In the genomic region with DNA sequence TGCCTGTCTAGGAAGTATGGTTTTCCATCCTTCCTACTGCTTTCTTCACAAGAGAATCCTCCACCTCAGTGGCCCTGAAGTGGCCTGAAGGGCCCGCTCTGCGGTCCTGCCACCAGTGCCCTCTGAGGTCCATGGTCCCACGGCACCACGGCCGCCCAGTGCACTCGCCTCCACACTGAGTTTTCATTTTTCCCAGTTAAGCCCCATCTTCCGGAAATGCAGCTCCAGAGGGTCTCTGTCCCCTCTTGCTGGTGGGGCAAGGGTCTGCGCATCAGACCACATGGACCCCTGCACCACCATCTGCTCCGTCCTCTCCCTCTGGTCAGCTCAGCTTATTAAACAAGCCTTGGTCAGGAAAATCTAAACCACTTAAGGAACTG, we compare ENCODE assay signal across 12 cellular contexts. TPM values are rescaled to one million over a fixed set of nuclear protein-coding genes. Genes with fewer than 3 reads are reported as not detected.
DNase-seq lines count a peak whose midpoint lies in the region; ATAC-seq, FAIRE-seq and TF ChIP-seq lines count a peak whose summit lies in the region.
"Had no signal": no experiment of that assay in that cellular context is flagged by ENCODE, and none has a peak within 500 bp of the region (broad histone marks: within the 10 kb centered on the region; RNA-seq: fewer than 3 reads in every experiment).

No MANE protein-coding gene starts in this region.

- H3K4me3 Mint-ChIP-seq in activated T-helper 2 cell treated with anti-CD3 and anti-CD28 coated beads, Interferon-gamma antibody, Interleukin-2, Interleukin-4, amounts not matched to agents 10 μg/mL and 5 μg/mL and 100 μg/mL, durations not matched to agents 14 hours and 24 hours and 36 hours (ENCODE audit: low read depth) = peak overlapping the region; percentile 94

- TF ChIP-seq CTCF in 22Rv1 (IDR thresholded peaks at IDR 0.05) = no peak
- no peak for TF ChIP-seq CTCF in WERI-Rb-1 (IDR thresholded peaks at IDR 0.05; ENCODE audit: low read depth, low read length)

- H3K27me3 Mint-ChIP-seq in activated T-helper 2 cell treated with anti-CD3 and anti-CD28 coated beads, Interferon-gamma antibody, Interleukin-2, Interleukin-4, amounts not matched to agents 10 μg/mL and 5 μg/mL and 100 μg/mL, durations not matched to agents 14 hours and 24 hours and 36 hours (ENCODE audit: low read depth) = no peaks in the 10 kb centered on the region

- no peaks in the 10 kb centered on the region for H3K27me3 ChIP-seq in mucosa of stomach (ENCODE audit: control insufficient read depth, insufficient read depth, low read length)
- H3K27me3 ChIP-seq in WERI-Rb-1 (ENCODE audit: insufficient read depth, low read depth, severe bottlenecking) = no peaks in the 10 kb centered on the region

- H3K9me3 ChIP-seq in mucosa of stomach (ENCODE audit: control insufficient read depth, low read length) (no peaks in the 10 kb centered on the region), WERI-Rb-1 (ENCODE audit: severe bottlenecking) (no peaks in the 10 kb centered on the region)

- peaks cover 67% of the 10 kb centered on the region for H3K4me1 ChIP-seq in mucosa of stomach (ENCODE audit: control insufficient read depth, insufficient read depth, low read length)

- H3K36me3 ChIP-seq in mucosa of stomach (ENCODE audit: control insufficient read depth, insufficient read depth, low read length) (no peaks in the 10 kb centered on the region), WERI-Rb-1 (peaks cover 21% of the 10 kb centered on the region)

- DNase-seq in GM12891 (ENCODE audit: insufficient read length, low spot score) (no peak), WERI-Rb-1 (no peak), DMS153 (lab: John Stamatoyannopoulos, UW) (no peak), NCI-H187 (lab: John Stamatoyannopoulos, UW) (no peak)
- no peak for DNase-seq in activated T-helper 2 cell treated with anti-CD3 and anti-CD28 coated beads, Interferon-gamma antibody, Interleukin-2, Interleukin-4, amounts not matched to agents 10 μg/mL and 5 μg/mL and 100 μg/mL, durations not matched to agents 14 hours and 24 hours and 36 hours (ENCODE audit: low spot score)
- DNase-seq: NCI-H1417 treated with DMSO at 0.1 percent for 48 hours, NCI-H748 treated with DMSO at 0.1 percent for 48 hours had no signal

- peak overlapping the region; percentile 97 for H3K27ac Mint-ChIP-seq in activated T-helper 2 cell treated with anti-CD3 and anti-CD28 coated beads, Interferon-gamma antibody, Interleukin-2, Interleukin-4, amounts not matched to agents 10 μg/mL and 5 μg/mL and 100 μg/mL, durations not matched to agents 14 hours and 24 hours and 36 hours

- FAIRE-seq in GM12891 (lab: Jason Lieb, UNC) = no peak
- FAIRE-seq: colon had no signal

- TF ChIP-seq POLR2A in GM12891 (IDR thresholded peaks at IDR 0.05; ENCODE audit: low read depth, low read length) = peak; percentile 23; the same call in 1 of the 2 replicates

- peaks cover 50% of the 10 kb centered on the region for H3K36me3 Mint-ChIP-seq in activated T-helper 2 cell treated with anti-CD3 and anti-CD28 coated beads, Interferon-gamma antibody, Interleukin-2, Interleukin-4, amounts not matched to agents 10 μg/mL and 5 μg/mL and 100 μg/mL, durations not matched to agents 14 hours and 24 hours and 36 hours (ENCODE audit: low read depth)

- H3K9ac ChIP-seq in mucosa of stomach (ENCODE audit: low read length) = peak overlapping the region; percentile 57

- ATAC-seq in GM18907 (IDR thresholded peaks at IDR 0.05; ENCODE audit: unreplicated experiment) = no peak

- intact Hi-C loops in activated T-helper 2 cell treated with anti-CD3 and anti-CD28 coated beads, Interferon-gamma antibody, Interleukin-2, Interleukin-4, amounts not matched to agents 10 μg/mL and 5 μg/mL and 100 μg/mL, durations not matched to agents 14 hours and 24 hours and 36 hours (cut with micrococcal nuclease) = loop anchor here (5.0 to 10.0 kb wide), 2 partner anchors 591 to 653 kb away; partner anchors contain the start of gene PPP1R7

- H3K27ac ChIP-seq in 22Rv1 = peak overlapping the region; percentile 98; the same call in 1 of the 2 replicates
- no peak overlapping the region for H3K27ac ChIP-seq in WERI-Rb-1
- H3K27ac ChIP-seq: HL-60 had no signal

- H3K9me3 Mint-ChIP-seq in activated T-helper 2 cell treated with anti-CD3 and anti-CD28 coated beads, Interferon-gamma antibody, Interleukin-2, Interleukin-4, amounts not matched to agents 10 μg/mL and 5 μg/mL and 100 μg/mL, durations not matched to agents 14 hours and 24 hours and 36 hours = no peaks in the 10 kb centered on the region

- H3K4me1 Mint-ChIP-seq in activated T-helper 2 cell treated with anti-CD3 and anti-CD28 coated beads, Interferon-gamma antibody, Interleukin-2, Interleukin-4, amounts not matched to agents 10 μg/mL and 5 μg/mL and 100 μg/mL, durations not matched to agents 14 hours and 24 hours and 36 hours (ENCODE audit: low read depth) = peaks cover 57% of the 10 kb centered on the region

- H3K4me3 ChIP-seq in mucosa of stomach (ENCODE audit: low read length) (no peak overlapping the region), WERI-Rb-1 (ENCODE audit: low read depth, low read length) (no peak overlapping the region)

TF ChIP-seq in GM12891, 5 proteins besides CTCF, POLR2A, EP300 and RAD21:
- TF ChIP-seq TAF1 (IDR thresholded peaks at IDR 0.05; ENCODE audit: low read depth, low read length) (no peak), POLR2AphosphoS5 (IDR thresholded peaks at IDR 0.05; ENCODE audit: low read depth, low read length) (no peak), POU2F2 (IDR thresholded peaks at IDR 0.05; ENCODE audit: low read depth, low read length) (no peak), SPI1 (IDR thresholded peaks at IDR 0.05; ENCODE audit: low read depth, low read length) (no peak), PAX5 (IDR thresholded peaks at IDR 0.05; ENCODE audit: insufficient read depth, low read length, severe bottlenecking) (no peak)

RNA-seq across cellular contexts. Expression of gene DUSP28, which starts 4.0 kb away (rescaled TPM):
- polyA plus RNA-seq in GM12891 (2012; ENCODE audit: low read depth, missing spikeins) = 6.9 TPM
- total RNA-seq in activated T-helper 2 cell treated with anti-CD3 and anti-CD28 coated beads, Interferon-gamma antibody, Interleukin-2, Interleukin-4, amounts not matched to agents 10 μg/mL and 5 μg/mL and 100 μg/mL, durations not matched to agents 14 hours and 24 hours and 36 hours = 4.8 and 6.5 TPM in 2 replicates

RNA-seq across cellular contexts. Expression of gene RNPEPL1, which starts 4.1 kb away (rescaled TPM):
- polyA plus RNA-seq in GM12891 (2012; ENCODE audit: low read depth, missing spikeins) = 26.9 TPM
- 67.3 and 71.3 TPM in 2 replicates for total RNA-seq in activated T-helper 2 cell treated with anti-CD3 and anti-CD28 coated beads, Interferon-gamma antibody, Interleukin-2, Interleukin-4, amounts not matched to agents 10 μg/mL and 5 μg/mL and 100 μg/mL, durations not matched to agents 14 hours and 24 hours and 36 hours

RNA-seq across cellular contexts. Expression of gene ANKMY1, which starts 6.4 kb away (rescaled TPM):
- 8.3 TPM for polyA plus RNA-seq in GM12891 (2012; ENCODE audit: low read depth, missing spikeins)
- total RNA-seq in activated T-helper 2 cell treated with anti-CD3 and anti-CD28 coated beads, Interferon-gamma antibody, Interleukin-2, Interleukin-4, amounts not matched to agents 10 μg/mL and 5 μg/mL and 100 μg/mL, durations not matched to agents 14 hours and 24 hours and 36 hours = 23.7 and 25.1 TPM in 2 replicates

RNA-seq across cellular contexts. Expression of gene CAPN10, which starts 22.4 kb away (rescaled TPM):
- 15.6 TPM for polyA plus RNA-seq in GM12891 (2012; ENCODE audit: low read depth, missing spikeins)
- 49.6 and 51.1 TPM in 2 replicates for total RNA-seq in activated T-helper 2 cell treated with anti-CD3 and anti-CD28 coated beads, Interferon-gamma antibody, Interleukin-2, Interleukin-4, amounts not matched to agents 10 μg/mL and 5 μg/mL and 100 μg/mL, durations not matched to agents 14 hours and 24 hours and 36 hours
